In genomic region chr11:76745561-76746207, GRCh38 we compare ENCODE assay signal across 25 cellular contexts. TPM values are rescaled to one million over a fixed set of nuclear protein-coding genes. Genes with fewer than 3 reads are reported as not detected.
A peak's percentile ranks its signal among the peaks of the same experiment; 100 is the strongest.
DNase-seq lines count a peak whose midpoint lies in the region; ATAC-seq, FAIRE-seq and TF ChIP-seq lines count a peak whose summit lies in the region.
"Had no signal": no experiment of that assay in that cellular context is flagged by ENCODE, and none has a peak within 500 bp of the region (broad histone marks: within the 10 kb centered on the region; RNA-seq: fewer than 3 reads in every experiment).

No MANE protein-coding gene starts in this region.

- no TSS peak for BruUV-seq in HCT116 (replicated peaks; lab: Mats Ljungman, UMichigan)

- CTCF ChIA-PET in HCT116 (lab: Charles Lee), result no interaction called here
- CTCF ChIA-PET in WTC11 (lab: Charles Lee), result interaction anchor here (1.2 to 2.6 kb wide), 2 partner anchors 36 to 48 kb away, joined by 3 to 6 read pairs; no protein-coding TSS in a partner anchor
- CTCF ChIA-PET in activated CD8-positive, alpha-beta T cell treated with anti-CD3 and anti-CD28 coated beads for 36 hours (lab: Charles Lee), result interaction anchor here (1.0 to 1.4 kb wide), 2 partner anchors 24 to 174 kb away, joined by 3 to 4 read pairs; no protein-coding TSS in a partner anchor

- H3K27ac ChIP-seq in HCT116 (ENCODE audit: low read depth, low read length), result no peak overlapping the region
- no peak overlapping the region for H3K27ac ChIP-seq in right cardiac atrium (ENCODE audit: low read length)
- no peak overlapping the region for H3K27ac ChIP-seq in pancreas
- H3K27ac ChIP-seq: sigmoid colon, thoracic aorta had no signal

- H3K27me3 Mint-ChIP-seq in WTC11 (ENCODE audit: low read depth), result peaks cover 2% of the 10 kb centered on the region; the same call in 1 of the 2 replicates
- H3K27me3 Mint-ChIP-seq in activated CD8-positive, alpha-beta T cell treated with anti-CD3 and anti-CD28 coated beads for 36 hours, result peaks cover 4% of the 10 kb centered on the region

- no peak overlapping the region for H3K27ac Mint-ChIP-seq in WTC11
- H3K27ac Mint-ChIP-seq in activated CD8-positive, alpha-beta T cell treated with anti-CD3 and anti-CD28 coated beads for 36 hours, result no peak overlapping the region
- H3K27ac Mint-ChIP-seq: activated naive CD4-positive, alpha-beta T cell treated with anti-CD3 and anti-CD28 coated beads, Interleukin-2, amount 10 ng/mL, durations not matched to agents 7 days and 5 days; activated T-cell treated with anti-CD3 and anti-CD28 coated beads, Interleukin-2, amount 50 U/mL, for 72 hours; CD14-positive monocyte; immature natural killer cell had no signal

- ATAC-seq in HCT116 (peak; percentile 52; the same call in 1 of the 2 replicates), WTC11 (peak; percentile 50), right cardiac atrium (peak; percentile 39 to 71), pancreas (peak in 3 of 4 donors; percentile 29 to 74 (median 70))
- ATAC-seq in activated CD8-positive, alpha-beta T cell treated with anti-CD3 and anti-CD28 coated beads for 36 hours, result no peak
- ATAC-seq in stimulated activated naive CD8-positive, alpha-beta T cell treated with anti-CD3 and anti-CD28 coated beads, Interleukin-15, Interleukin-2, amounts not matched to agents 100 U/mL and 50 U/mL, for 24 hours, result no peak
- ATAC-seq: activated CD4-positive, CD25-positive, alpha-beta regulatory T cell treated with anti-CD3 and anti-CD28 coated beads, Interleukin-2, amount 50 U/mL, for 24 hours; activated T-cell treated with anti-CD3 and anti-CD28 coated beads, Interleukin-2, amount 50 U/mL, for 72 hours; GM12878 had no signal

- no peaks in the 10 kb centered on the region for H3K9me2 ChIP-seq in HCT116 (ENCODE audit: insufficient read depth)

- no peaks in the 10 kb centered on the region for H3K79me2 ChIP-seq in HCT116 (ENCODE audit: insufficient read depth, low read length)

- H3K9ac ChIP-seq in HCT116 (ENCODE audit: low read length), result no peak overlapping the region

- no peak for TF ChIP-seq CTCF in HCT116 (IDR thresholded peaks at IDR 0.05 in 2 of 3, conservative IDR thresholded peaks at IDR 0.05 in 1 of 3; ENCODE audit: borderline replicate concordance in 1 of 3, insufficient read depth in 1 of 3, low read depth in 2 of 3, low read length in 2 of 3)
- no peak for TF ChIP-seq CTCF in WTC11 (IDR thresholded peaks at IDR 0.05)
- TF ChIP-seq CTCF in pancreas (IDR thresholded peaks at IDR 0.05), result no peak
- no peak for TF ChIP-seq CTCF in activated CD8-positive, alpha-beta T cell treated with anti-CD3 and anti-CD28 coated beads for 36 hours (IDR thresholded peaks at IDR 0.05)
- no peak for TF ChIP-seq CTCF in D721Med (IDR thresholded peaks at IDR 0.05; ENCODE audit: insufficient read depth, missing control alignments)

- no peaks in the 10 kb centered on the region for H3K36me3 Mint-ChIP-seq in WTC11
- no peaks in the 10 kb centered on the region for H3K36me3 Mint-ChIP-seq in activated CD8-positive, alpha-beta T cell treated with anti-CD3 and anti-CD28 coated beads for 36 hours (ENCODE audit: low read depth)
- H3K36me3 Mint-ChIP-seq: activated naive CD4-positive, alpha-beta T cell treated with anti-CD3 and anti-CD28 coated beads, Interleukin-2, amount 10 ng/mL, durations not matched to agents 7 days and 5 days; CD14-positive monocyte; immature natural killer cell had no signal

- intact Hi-C loops in HCT116 (cut with micrococcal nuclease), result loop anchor here (5.0 kb wide), 1 partner anchor 37 kb away; the partner anchor contains the start of gene TSKU
- intact Hi-C loops in right cardiac atrium (cut with DNase I), result no loop called here
- intact Hi-C loops in pancreas (cut with DNase I), result no loop called here
- intact Hi-C loops in activated CD8-positive, alpha-beta T cell treated with anti-CD3 and anti-CD28 coated beads for 36 hours (cut with micrococcal nuclease), result no loop called here

- no peaks in the 10 kb centered on the region for H3K9me3 Mint-ChIP-seq in WTC11
- H3K9me3 Mint-ChIP-seq in activated CD8-positive, alpha-beta T cell treated with anti-CD3 and anti-CD28 coated beads for 36 hours, result no peaks in the 10 kb centered on the region
- H3K9me3 Mint-ChIP-seq: activated naive CD4-positive, alpha-beta T cell treated with anti-CD3 and anti-CD28 coated beads, Interleukin-2, amount 10 ng/mL, durations not matched to agents 7 days and 5 days; activated T-cell treated with anti-CD3 and anti-CD28 coated beads, Interleukin-2, amount 50 U/mL, for 72 hours; CD14-positive monocyte; immature natural killer cell had no signal

- TF ChIP-seq POLR2A in HCT116 (IDR thresholded peaks at IDR 0.05; ENCODE audit: borderline replicate concordance, extremely low read depth, insufficient read depth, insufficient read length), result no peak

- 62% methylated on average over 8 of the region's 8 CpGs for WGBS in right cardiac atrium
- 46 to 49% methylated on average over 8 of the region's 8 CpGs for WGBS in pancreas, 2 donors

- no peak for DNase-seq in HCT116 (ENCODE audit: low read depth, low spot score)
- DNase-seq in WTC11 (ENCODE audit: low spot score), result no peak
- no peak for DNase-seq in right cardiac atrium
- DNase-seq in pancreas, result no peak
- DNase-seq in activated CD8-positive, alpha-beta T cell treated with anti-CD3 and anti-CD28 coated beads for 36 hours, result no peak
- no peak for DNase-seq in D721Med (ENCODE audit: insufficient read length, low spot score)
- no peak for DNase-seq in stimulated activated naive CD8-positive, alpha-beta T cell treated with anti-CD3 and anti-CD28 coated beads, Interleukin-15, Interleukin-2, amounts not matched to agents 100 U/mL and 50 U/mL, for 24 hours
- no peak for DNase-seq in central memory CD4-positive, alpha-beta T cell
- DNase-seq: activated CD8-positive, alpha-beta memory T cell treated with anti-CD3 and anti-CD28 coated beads for 24 hours; activated naive CD4-positive, alpha-beta T cell treated with anti-CD3 and anti-CD28 coated beads, Interleukin-2, amount 10 ng/mL, durations not matched to agents 7 days and 5 days; activated T-cell treated with anti-CD3 and anti-CD28 coated beads, Interleukin-2, amount 50 U/mL, for 72 hours; anterior cingulate cortex; cerebellar nuclear complex; head of caudate nucleus; immature natural killer cell; NCI-H1105; NCI-H2081; NCI-H446 treated with DMSO at 0.1 percent for 48 hours; sigmoid colon had no signal

- H4K20me1 ChIP-seq in HCT116 (ENCODE audit: insufficient read depth), result no peaks in the 10 kb centered on the region

- H3K4me3 ChIP-seq in HCT116 (replicated peaks in 1 of 2; ENCODE audit: low read depth in 1 of 2, low read length in 2 of 2) (no peak overlapping the region), right cardiac atrium (ENCODE audit: low read length) (no peak overlapping the region), pancreas (no peak overlapping the region)
- H3K4me3 ChIP-seq: GM12878, lung, sigmoid colon, thoracic aorta had no signal

- FAIRE-seq in pancreas (lab: Jason Lieb, UNC), result no peak
- FAIRE-seq in D721Med (lab: Jason Lieb, UNC), result no peak
- FAIRE-seq: GM12878, HTR-8/SVneo had no signal

- H3K4me1 Mint-ChIP-seq in WTC11, result peaks cover 25% of the 10 kb centered on the region
- H3K4me1 Mint-ChIP-seq in activated CD8-positive, alpha-beta T cell treated with anti-CD3 and anti-CD28 coated beads for 36 hours (ENCODE audit: low read depth), result no peaks in the 10 kb centered on the region
- H3K4me1 Mint-ChIP-seq: immature natural killer cell had no signal

- H3K4me1 ChIP-seq in HCT116 (ENCODE audit: control insufficient read depth in 1 of 2, insufficient read depth in 2 of 2, low read length in 2 of 2) (peaks cover 0 to 6% of the 10 kb centered on the region in 2 experiments; a peak in 2 of 4 replicates), right cardiac atrium (ENCODE audit: control insufficient read depth, insufficient read depth, low read length) (peaks cover 6% of the 10 kb centered on the region), pancreas (no peaks in the 10 kb centered on the region)
- H3K4me1 ChIP-seq: sigmoid colon had no signal

- POLR2A ChIA-PET in HCT116 (lab: Charles Lee) (no interaction called here), WTC11 (lab: Charles Lee) (no interaction called here)
- POLR2A ChIA-PET in activated CD8-positive, alpha-beta T cell treated with anti-CD3 and anti-CD28 coated beads for 36 hours (lab: Charles Lee), result interaction anchor here (0.9 kb wide), 1 partner anchor 59 kb away, joined by 3 read pairs; no protein-coding TSS in a partner anchor

- H3K27me3 ChIP-seq in HCT116 (ENCODE audit: insufficient read depth, low read length) (no peaks in the 10 kb centered on the region), right cardiac atrium (ENCODE audit: control insufficient read depth, insufficient read depth) (no peaks in the 10 kb centered on the region), pancreas (no peaks in the 10 kb centered on the region)
- H3K27me3 ChIP-seq: sigmoid colon had no signal

- H3K9me3 ChIP-seq in HCT116 (ENCODE audit: control insufficient read depth in 1 of 2, insufficient read depth in 1 of 2, low read depth in 1 of 2, low read length in 2 of 2), result no peaks in the 10 kb centered on the region
- no peaks in the 10 kb centered on the region for H3K9me3 ChIP-seq in right cardiac atrium (ENCODE audit: control insufficient read depth, low read length)
- H3K9me3 ChIP-seq in pancreas, result no peaks in the 10 kb centered on the region
- H3K9me3 ChIP-seq: sigmoid colon, thoracic aorta had no signal

- H3K36me3 ChIP-seq in HCT116 (ENCODE audit: control insufficient read depth in 1 of 2, insufficient read depth in 2 of 2, low read length in 2 of 2) (no peaks in the 10 kb centered on the region), pancreas (no peaks in the 10 kb centered on the region)
- H3K36me3 ChIP-seq: sigmoid colon, thoracic aorta had no signal

- H3K4me3 Mint-ChIP-seq in WTC11, result no peak overlapping the region
- no peak overlapping the region for H3K4me3 Mint-ChIP-seq in activated CD8-positive, alpha-beta T cell treated with anti-CD3 and anti-CD28 coated beads for 36 hours
- H3K4me3 Mint-ChIP-seq: activated naive CD4-positive, alpha-beta T cell treated with anti-CD3 and anti-CD28 coated beads, Interleukin-2, amount 10 ng/mL, durations not matched to agents 7 days and 5 days; activated T-cell treated with anti-CD3 and anti-CD28 coated beads, Interleukin-2, amount 50 U/mL, for 72 hours; CD14-positive monocyte; immature natural killer cell had no signal

- no peak for TF ChIP-seq RAD21 in HCT116 (IDR thresholded peaks at IDR 0.05; ENCODE audit: low read depth)

- no peak overlapping the region for H3K4me2 ChIP-seq in HCT116 (ENCODE audit: low read length)

- RAD21 ChIA-PET in HCT116 (lab: Charles Lee; ENCODE audit: low non-redundant PET in 1 of 2, low total read pairs in 2 of 2, uncharacterized antibody in 2 of 2, unreplicated experiment in 2 of 2), result no interaction called here

- no peak overlapping the region for H2AFZ ChIP-seq in HCT116 (ENCODE audit: low read depth, low read length, poor library complexity, severe bottlenecking)

TF ChIP-seq in WTC11, 78 proteins besides CTCF, POLR2A, EP300 and RAD21 (continues in another document):
- no peak for TF ChIP-seq SP1 (CRISPR knock-in tag; conservative IDR thresholded peaks at IDR 0.05)

RNA-seq across cellular contexts. Expression of gene TSKU, which starts 37.5 kb away (rescaled TPM):
- 21.9 TPM for total RNA-seq in HCT116 (2021; ENCODE audit: unreplicated experiment)
- polyA plus RNA-seq in HCT116 (2012), result 21.1 and 25.4 TPM in 2 replicates
- total RNA-seq in WTC11 (2021), result 24.0 to 30.3 TPM (median 24.4 TPM) in 3 replicates
- 10 to 100 TPM; 10.6 to 26.8 (median 15.3) TPM for total RNA-seq in right cardiac atrium
- polyA plus RNA-seq in right cardiac atrium, result 14.1 TPM
- total RNA-seq in pancreas, result 10 to 100 TPM in 5 of 6 donors, 1 to 10 TPM in 1; 9.7 to 25.2 (median 12.1) TPM
- 1 to 10 TPM; 2.7 to 5.0 TPM for polyA plus RNA-seq in pancreas
- 1 to 10 TPM; 6.5 to 8.4 TPM for total RNA-seq in activated CD8-positive, alpha-beta T cell treated with anti-CD3 and anti-CD28 coated beads for 36 hours
- polyA plus RNA-seq: CD14-positive monocyte, immature natural killer cell had no signal

Comparison
In these comparisons a context has a peak if more than half of its experiments do, and no peak if none do; other contexts are left out.
1. ATAC-seq: peak in HCT116 (single experiment), WTC11 (single experiment), right cardiac atrium (2 of 2) and pancreas (3 of 4); none in activated CD8-positive, alpha-beta T cell treated with anti-CD3 and anti-CD28 coated beads for 36 hours (single experiment) and stimulated activated naive CD8-positive, alpha-beta T cell treated with anti-CD3 and anti-CD28 coated beads, Interleukin-15, Interleukin-2, amounts not matched to agents 100 U/mL and 50 U/mL, for 24 hours (single experiment).